In the genomic region with DNA sequence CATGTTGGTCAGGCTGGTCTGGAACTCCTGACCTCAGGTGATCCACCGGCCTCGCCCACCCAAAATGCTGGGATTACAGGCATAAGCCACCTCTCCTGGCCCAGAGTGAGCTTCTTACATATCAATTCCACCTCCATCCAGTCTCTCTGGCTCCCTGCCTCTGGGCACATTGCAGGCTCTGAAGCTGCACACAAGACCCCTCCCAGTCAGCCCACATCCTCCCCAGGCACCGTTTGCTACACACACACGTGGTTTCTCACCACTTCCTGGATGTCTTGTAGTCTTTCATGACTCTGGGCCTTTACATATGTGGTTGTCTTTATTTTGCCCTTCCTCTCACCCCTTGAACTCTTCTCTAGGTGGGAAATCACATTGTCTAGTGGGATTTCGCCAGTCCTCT, we compare ENCODE assay signal across 9 cellular contexts.
DNase-seq lines count a peak whose midpoint lies in the region; ATAC-seq and TF ChIP-seq lines count a peak whose summit lies in the region.
"Had no signal": no experiment of that assay in that cellular context is flagged by ENCODE, and none has a peak within 500 bp of the region (broad histone marks: within the 10 kb centered on the region; RNA-seq: fewer than 3 reads in every experiment).

No MANE protein-coding gene starts in this region.

- POLR2A ChIA-PET in activated CD4-positive, alpha-beta T cell treated with anti-CD3 and anti-CD28 coated beads, Interleukin-2, amount 10 ng/mL, durations not matched to agents 7 days and 5 days (lab: Charles Lee), result interaction anchor here (0.6 kb wide), 1 partner anchor 8 kb away, joined by 4 read pairs; no protein-coding TSS in a partner anchor

- CTCF ChIA-PET in activated CD4-positive, alpha-beta T cell treated with anti-CD3 and anti-CD28 coated beads, Interleukin-2, amount 10 ng/mL, durations not matched to agents 7 days and 5 days (lab: Charles Lee), result interaction anchor here (0.6 to 1.2 kb wide), 4 partner anchors 14 to 378 kb away, joined by 3 to 5 read pairs (median 4); no protein-coding TSS in a partner anchor

- H3K36me3 Mint-ChIP-seq in activated CD4-positive, alpha-beta T cell treated with anti-CD3 and anti-CD28 coated beads, Interleukin-2, amount 10 ng/mL, durations not matched to agents 7 days and 5 days (ENCODE audit: low read depth), result peaks cover 18% of the 10 kb centered on the region

- peak; percentile 28 for DNase-seq in COLO829 (ENCODE audit: low spot score)
- DNase-seq in Jurkat, Clone E6-1 (ENCODE audit: low read depth, low spot score), result peak; percentile 99
- DNase-seq in activated CD4-positive, alpha-beta T cell treated with anti-CD3 and anti-CD28 coated beads, Interleukin-2, amount 10 ng/mL, durations not matched to agents 7 days and 5 days, result peak; percentile 94
- peak; percentile 16 for DNase-seq in fibroblast of pulmonary artery (ENCODE audit: low read depth)
- DNase-seq in stimulated activated CD4-positive, alpha-beta T cell treated with anti-CD3 and anti-CD28 coated beads, TNF-alpha, amount 100 ng/mL, for 24 hours (ENCODE audit: low read depth in 3 of 3), result peak; percentile 40 to 66 (median 47)
- no peak for DNase-seq in NCI-H2227 (lab: John Stamatoyannopoulos, UW; ENCODE audit: unreplicated experiment)
- DNase-seq in mesenteric fat pad (ENCODE audit: low spot score), result no peak

- no peaks in the 10 kb centered on the region for H3K27me3 Mint-ChIP-seq in activated CD4-positive, alpha-beta T cell treated with anti-CD3 and anti-CD28 coated beads, Interleukin-2, amount 10 ng/mL, durations not matched to agents 7 days and 5 days

- H3K27ac Mint-ChIP-seq in activated CD4-positive, alpha-beta T cell treated with anti-CD3 and anti-CD28 coated beads, Interleukin-2, amount 10 ng/mL, durations not matched to agents 7 days and 5 days, result peak overlapping the region; percentile 79

- no peak for TF ChIP-seq CTCF in fibroblast of pulmonary artery (IDR thresholded peaks at IDR 0.05; ENCODE audit: low read length, missing control alignments)

- peaks cover 7% of the 10 kb centered on the region for H3K9me3 Mint-ChIP-seq in activated CD4-positive, alpha-beta T cell treated with anti-CD3 and anti-CD28 coated beads, Interleukin-2, amount 10 ng/mL, durations not matched to agents 7 days and 5 days

- peak overlapping the region; percentile 45 for H3K4me3 Mint-ChIP-seq in activated CD4-positive, alpha-beta T cell treated with anti-CD3 and anti-CD28 coated beads, Interleukin-2, amount 10 ng/mL, durations not matched to agents 7 days and 5 days

- H3K4me1 Mint-ChIP-seq in activated CD4-positive, alpha-beta T cell treated with anti-CD3 and anti-CD28 coated beads, Interleukin-2, amount 10 ng/mL, durations not matched to agents 7 days and 5 days, result peaks cover 70% of the 10 kb centered on the region

- peak; percentile 99 for ATAC-seq in GM21367 (IDR thresholded peaks at IDR 0.05; ENCODE audit: unreplicated experiment)
- ATAC-seq: foreskin keratinocyte had no signal

- H3K4me3 ChIP-seq in Jurkat, Clone E6-1 (ENCODE audit: low read length), result peak overlapping the region; percentile 17; the same call in 1 of the 2 replicates
- no peak overlapping the region for H3K4me3 ChIP-seq in fibroblast of pulmonary artery (replicated peaks; ENCODE audit: low read depth, low read length)

Comparison
In these comparisons a context has a peak if more than half of its experiments do, and no peak if none do; other contexts are left out.
1. DNase-seq: peak in COLO829 (single experiment), Jurkat, Clone E6-1 (single experiment), activated CD4-positive, alpha-beta T cell treated with anti-CD3 and anti-CD28 coated beads, Interleukin-2, amount 10 ng/mL, durations not matched to agents 7 days and 5 days (single experiment), fibroblast of pulmonary artery (single experiment) and stimulated activated CD4-positive, alpha-beta T cell treated with anti-CD3 and anti-CD28 coated beads, TNF-alpha, amount 100 ng/mL, for 24 hours (3 of 3); none in NCI-H2227 (single experiment) and mesenteric fat pad (single experiment).